ENCODE assay signal across 21 cellular contexts in genomic region chr10:2037966-2038493, GRCh38.
DNase-seq lines count a peak whose midpoint lies in the region; ATAC-seq and TF ChIP-seq lines count a peak whose summit lies in the region.
"Had no signal": no experiment of that assay in that cellular context is flagged by ENCODE, and none has a peak within 500 bp of the region (broad histone marks: within the 10 kb centered on the region; RNA-seq: fewer than 3 reads in every experiment).

No MANE protein-coding gene starts in this region.

- H3K4me1 Mint-ChIP-seq in activated CD4-positive, alpha-beta T cell treated with anti-CD3 and anti-CD28 coated beads for 36 hours = no peaks in the 10 kb centered on the region

- H3F3A ChIP-seq in neural cell (ENCODE audit: insufficient read depth, low read length, poor library complexity, severe bottlenecking) = no peaks in the 10 kb centered on the region

- POLR2A ChIA-PET in activated CD4-positive, alpha-beta T cell treated with anti-CD3 and anti-CD28 coated beads for 36 hours (lab: Charles Lee) = no interaction called here

- H3K79me2 ChIP-seq in neural cell (replicated peaks; ENCODE audit: insufficient read depth, low read length) = no peaks in the 10 kb centered on the region

- no peaks in the 10 kb centered on the region for H3K36me3 ChIP-seq in neural cell (ENCODE audit: insufficient read depth, low read length)

- H3K27me3 Mint-ChIP-seq in activated CD4-positive, alpha-beta T cell treated with anti-CD3 and anti-CD28 coated beads for 36 hours = no peaks in the 10 kb centered on the region

- H3K4me2 ChIP-seq in neural cell (ENCODE audit: low read length) = no peak overlapping the region

- no peaks in the 10 kb centered on the region for H3K27me3 ChIP-seq in neural cell (ENCODE audit: insufficient read depth, low read depth, low read length)

- no peak overlapping the region for H3K9ac ChIP-seq in neural cell (ENCODE audit: low read length)

- H3K27ac ChIP-seq in neural cell (ENCODE audit: low read length) = no peak overlapping the region
- H3K27ac ChIP-seq: HL-60 had no signal

- no peaks in the 10 kb centered on the region for H3K9me3 ChIP-seq in neural cell (ENCODE audit: low read length)

- TF ChIP-seq RAD21 in neural cell (conservative IDR thresholded peaks at IDR 0.05) = no peak

- no peak overlapping the region for H3K4me3 Mint-ChIP-seq in activated CD4-positive, alpha-beta T cell treated with anti-CD3 and anti-CD28 coated beads for 36 hours

- no peak for ATAC-seq in activated CD4-positive, alpha-beta T cell treated with anti-CD3 and anti-CD28 coated beads for 36 hours
- ATAC-seq: HCT116 had no signal

- CTCF ChIA-PET in activated CD4-positive, alpha-beta T cell treated with anti-CD3 and anti-CD28 coated beads for 36 hours (lab: Charles Lee) = no interaction called here

- H4K20me1 ChIP-seq in neural cell (ENCODE audit: insufficient read depth) = no peaks in the 10 kb centered on the region

- H3K27ac Mint-ChIP-seq in activated CD4-positive, alpha-beta T cell treated with anti-CD3 and anti-CD28 coated beads for 36 hours = no peak overlapping the region

- TF ChIP-seq CTCF in neural cell (IDR thresholded peaks at IDR 0.05; ENCODE audit: poor library complexity, severe bottlenecking) = no peak

- H3K4me3 ChIP-seq in neural cell (ENCODE audit: low read length) = no peak overlapping the region

- no peak overlapping the region for H2AFZ ChIP-seq in neural cell (ENCODE audit: low read depth, low read length)

- TF ChIP-seq EP300 in neural cell (conservative IDR thresholded peaks at IDR 0.05; ENCODE audit: poor library complexity, severe bottlenecking) = peak; percentile 74

- DNase-seq in activated CD4-positive, alpha-beta T cell treated with anti-CD3 and anti-CD28 coated beads for 36 hours = peak; percentile 19
- DNase-seq in activated CD4-positive, alpha-beta T cell treated with anti-CD3 and anti-CD28 coated beads for 4 hours = no peak
- peak; percentile 39 for DNase-seq in H4 (ENCODE audit: low spot score)
- DNase-seq in NOMO-1 (lab: John Stamatoyannopoulos, UW; ENCODE audit: unreplicated experiment in 2 of 2) = peak; percentile 7 to 24
- DNase-seq in amniotic stem cell (lab: John Stamatoyannopoulos, UW) = no peak
- no peak for DNase-seq in KG1 (lab: John Stamatoyannopoulos, UW)
- DNase-seq in NCI-H226 = no peak
- DNase-seq: 8988T, DMS 273 treated with DMSO at 0.1 percent for 48 hours, DMS79 treated with DMSO at 0.1 percent for 48 hours, GOT3, KBM-7, NCI-H1092, NCI-H1436, NCI-H1930, NCI-H510A, RPMI8226, SHP77 had no signal

- H3K9me2 ChIP-seq in neural cell (ENCODE audit: insufficient read depth, low read length) = no peaks in the 10 kb centered on the region

- H3K36me3 Mint-ChIP-seq in activated CD4-positive, alpha-beta T cell treated with anti-CD3 and anti-CD28 coated beads for 36 hours (ENCODE audit: low read depth) = no peaks in the 10 kb centered on the region

- H3K9me3 Mint-ChIP-seq in activated CD4-positive, alpha-beta T cell treated with anti-CD3 and anti-CD28 coated beads for 36 hours (ENCODE audit: low read depth) = peaks cover 7% of the 10 kb centered on the region

- intact Hi-C loops in activated CD4-positive, alpha-beta T cell treated with anti-CD3 and anti-CD28 coated beads for 36 hours (cut with DNase I, micrococcal nuclease) = no loop called here

TF ChIP-seq in neural cell, 6 proteins besides CTCF, POLR2A, EP300 and RAD21:
- TF ChIP-seq TAF1 (IDR thresholded peaks at IDR 0.05; ENCODE audit: low read depth) (no peak), EZH2 (IDR thresholded peaks at IDR 0.05; ENCODE audit: borderline replicate concordance, insufficient read depth, low read length, poor library complexity, severe bottlenecking) (no peak), POLR2AphosphoS5 (IDR thresholded peaks at IDR 0.05) (peak; percentile 75), SMC3 (conservative IDR thresholded peaks at IDR 0.05; ENCODE audit: poor library complexity) (peak; percentile 30), MXI1 (conservative IDR thresholded peaks at IDR 0.05; ENCODE audit: poor library complexity, severe bottlenecking) (peak; percentile 10), REST (IDR thresholded peaks at IDR 0.05; ENCODE audit: borderline replicate concordance) (peak; percentile 23)

Comparison
In these comparisons a context has a peak if more than half of its experiments do, and no peak if none do; other contexts are left out.
1. DNase-seq: peak in activated CD4-positive, alpha-beta T cell treated with anti-CD3 and anti-CD28 coated beads for 36 hours (single experiment), H4 (single experiment) and NOMO-1 (2 of 2); none in activated CD4-positive, alpha-beta T cell treated with anti-CD3 and anti-CD28 coated beads for 4 hours (0 of 2), amniotic stem cell (single experiment), KG1 (single experiment) and NCI-H226 (single experiment).